In the genomic region with DNA sequence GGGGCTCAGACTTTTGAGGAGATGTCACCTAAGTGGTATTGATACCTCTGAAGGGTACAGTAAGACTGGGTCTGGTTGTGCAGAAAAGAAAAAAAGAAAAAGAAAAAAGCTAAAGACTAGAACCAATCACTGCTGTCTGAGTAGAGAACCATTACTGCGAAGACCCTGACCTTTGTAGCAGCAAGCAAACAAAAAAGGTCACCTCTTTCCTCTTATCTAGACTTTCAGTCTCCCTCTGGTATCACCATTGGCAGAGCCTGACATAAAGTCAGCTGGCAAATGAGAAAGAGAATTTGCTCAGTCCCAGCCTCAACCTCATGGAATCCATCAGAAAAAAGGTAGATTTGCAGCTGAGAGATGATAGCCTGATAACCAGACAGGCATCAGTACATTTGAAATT, we compare ENCODE assay signal across 1 cellular context.
A peak's percentile ranks its signal among the peaks of the same experiment; 100 is the strongest.
TF ChIP-seq lines count a peak whose summit lies in the region.

No MANE protein-coding gene starts in this region.

TF ChIP-seq in HepG2, 621 proteins besides CTCF, POLR2A, EP300 and RAD21:
- TF ChIP-seq NR2F6 (IDR thresholded peaks at IDR 0.05), result peak; percentile 75
- TF ChIP-seq NR2F6 (CRISPR knock-in tag; IDR thresholded peaks at IDR 0.05), result peak; percentile 55; the same call in 1 of the 2 replicates
- peak; percentile 53 to 55; a peak in 3 of 4 replicates for TF ChIP-seq NR2F1 (CRISPR knock-in tag; IDR thresholded peaks at IDR 0.05)
- no peak for TF ChIP-seq ZNF547 (CRISPR knock-in tag; IDR thresholded peaks at IDR 0.05)
- TF ChIP-seq, protein P1, sequence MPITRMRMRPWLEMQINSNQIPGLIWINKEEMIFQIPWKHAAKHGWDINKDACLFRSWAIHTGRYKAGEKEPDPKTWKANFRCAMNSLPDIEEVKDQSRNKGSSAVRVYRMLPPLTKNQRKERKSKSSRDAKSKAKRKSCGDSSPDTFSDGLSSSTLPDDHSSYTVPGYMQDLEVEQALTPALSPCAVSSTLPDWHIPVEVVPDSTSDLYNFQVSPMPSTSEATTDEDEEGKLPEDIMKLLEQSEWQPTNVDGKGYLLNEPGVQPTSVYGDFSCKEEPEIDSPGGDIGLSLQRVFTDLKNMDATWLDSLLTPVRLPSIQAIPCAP (CRISPR knock-in tag; IDR thresholded peaks at IDR 0.05; ENCODE audit: low read depth), result no peak
- TF ChIP-seq, protein P2, sequence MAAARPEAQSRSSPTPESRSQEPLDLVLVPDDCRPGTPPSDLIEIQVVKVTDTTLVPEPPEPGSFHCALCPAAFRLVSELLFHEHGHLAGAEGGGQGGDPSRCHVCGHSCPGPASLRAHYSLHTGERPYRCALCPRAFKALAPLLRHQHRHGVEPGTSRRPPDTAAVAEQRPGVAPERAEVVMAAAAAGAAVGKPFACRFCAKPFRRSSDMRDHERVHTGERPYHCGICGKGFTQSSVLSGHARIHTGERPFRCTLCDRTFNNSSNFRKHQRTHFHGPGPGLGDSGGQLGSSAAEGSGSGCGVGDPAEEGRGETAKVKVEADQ (CRISPR knock-in tag; IDR thresholded peaks at IDR 0.05; ENCODE audit: borderline replicate concordance), result no peak
- TF ChIP-seq, protein P3, sequence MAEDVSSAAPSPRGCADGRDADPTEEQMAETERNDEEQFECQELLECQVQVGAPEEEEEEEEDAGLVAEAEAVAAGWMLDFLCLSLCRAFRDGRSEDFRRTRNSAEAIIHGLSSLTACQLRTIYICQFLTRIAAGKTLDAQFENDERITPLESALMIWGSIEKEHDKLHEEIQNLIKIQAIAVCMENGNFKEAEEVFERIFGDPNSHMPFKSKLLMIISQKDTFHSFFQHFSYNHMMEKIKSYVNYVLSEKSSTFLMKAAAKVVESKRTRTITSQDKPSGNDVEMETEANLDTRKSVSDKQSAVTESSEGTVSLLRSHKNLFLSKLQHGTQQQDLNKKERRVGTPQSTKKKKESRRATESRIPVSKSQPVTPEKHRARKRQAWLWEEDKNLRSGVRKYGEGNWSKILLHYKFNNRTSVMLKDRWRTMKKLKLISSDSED (CRISPR knock-in tag; IDR thresholded peaks at IDR 0.05), result no peak
- no peak for TF ChIP-seq ZNF337 (CRISPR knock-in tag; IDR thresholded peaks at IDR 0.05; ENCODE audit: borderline replicate concordance, low read depth)
- no peak for TF ChIP-seq HOXD1 (CRISPR knock-in tag; IDR thresholded peaks at IDR 0.05)
- peak; percentile 80 for TF ChIP-seq GFI1 (CRISPR knock-in tag; IDR thresholded peaks at IDR 0.05; ENCODE audit: borderline replicate concordance)
- TF ChIP-seq ISX (CRISPR knock-in tag; conservative IDR thresholded peaks at IDR 0.05), result no peak
